ENCODE assay signal across 8 cellular contexts in genomic region chr10:75399461-75400162, GRCh38. TPM values are rescaled to one million over a fixed set of nuclear protein-coding genes. Genes with fewer than 3 reads are reported as not detected.
A peak's percentile ranks its signal among the peaks of the same experiment; 100 is the strongest.
DNase-seq lines count a peak whose midpoint lies in the region; ATAC-seq and TF ChIP-seq lines count a peak whose summit lies in the region.

No MANE protein-coding gene starts in this region.

- H3K4me3 ChIP-seq in mucosa of rectum (ENCODE audit: low read length in 2 of 2) (peak overlapping the region; percentile 86 to 91), transverse colon (peak overlapping the region; percentile 70 to 88 (median 80))

- H3K4me1 ChIP-seq in mucosa of rectum (ENCODE audit: control insufficient read depth in 2 of 2, insufficient read depth in 2 of 2, low read length in 2 of 2) = peaks cover 2 to 14% of the 10 kb centered on the region in 2 donors
- peaks cover 0 to 34% (median 23%) of the 10 kb centered on the region in 4 donors for H3K4me1 ChIP-seq in transverse colon

- peak; percentile 47 for TF ChIP-seq CTCF in GM13976 (IDR thresholded peaks at IDR 0.05; ENCODE audit: borderline replicate concordance, control extremely low read depth, extremely low read depth, insufficient read depth, missing control alignments)
- TF ChIP-seq CTCF in transverse colon (IDR thresholded peaks at IDR 0.05) = peak; percentile 42 to 71 (median 53)

- peak overlapping the region; percentile 92 to 94 for H3K27ac ChIP-seq in mucosa of rectum (ENCODE audit: low read depth in 2 of 2, low read length in 2 of 2)
- peak overlapping the region; percentile 94 to 99 (median 97) for H3K27ac ChIP-seq in transverse colon

- peak overlapping the region in 1 of 2 donors; percentile 81 for H3K9ac ChIP-seq in mucosa of rectum (ENCODE audit: low read depth in 1 of 2, low read length in 2 of 2)

- DNase-seq in AG08395 (ENCODE audit: low spot score) = peak; percentile 66
- peak; percentile 75 for DNase-seq in GM13976 (ENCODE audit: low spot score)
- DNase-seq in NCI-H2171 (lab: John Stamatoyannopoulos, UW) = peak; percentile 46
- peak; percentile 36 for DNase-seq in activated CD8-positive, alpha-beta memory T cell treated with anti-CD3 and anti-CD28 coated beads, Interleukin-2, amount 50 U/mL, for 4 hours
- DNase-seq in fibroblast of gingiva (ENCODE audit: low read depth) = peak; percentile 75
- peak; percentile 87 for DNase-seq in transverse colon

- in situ Hi-C loops in GM13976 (cut with MboI; ENCODE audit: low sequenced_read_pairs, unreplicated experiment) (loop anchor here (25.0 kb wide), 1 partner anchor 638 kb away; no protein-coding TSS in a partner anchor), transverse colon (cut with MboI; ENCODE audit: low pct_ligation_motif_present in 1 of 4, low pct_unique_long_range_greater_than_20kb in 1 of 4, low sequenced_read_pairs in 3 of 4) (loop anchor here (25.0 kb wide), 5 partner anchors 238 to 1163 kb away; no protein-coding TSS in a partner anchor)

- TF ChIP-seq POLR2A in transverse colon (IDR thresholded peaks at IDR 0.05) = no peak

- no peak for TF ChIP-seq EP300 in transverse colon (IDR thresholded peaks at IDR 0.05; ENCODE audit: low read depth)

- intact Hi-C loops in transverse colon (cut with DNase I; ENCODE audit: low total_unique reads) = loop anchor here (2.0 to 10.0 kb wide), 6 partner anchors 109 to 1605 kb away; no protein-coding TSS in a partner anchor

- peaks cover 0 to 11% of the 10 kb centered on the region in 2 donors for H3K27me3 ChIP-seq in mucosa of rectum (ENCODE audit: control insufficient read depth in 2 of 2, insufficient read depth in 2 of 2, low read length in 2 of 2)
- peaks cover 15% of the 10 kb centered on the region for H3K27me3 ChIP-seq in transverse colon

- 33% methylated on average over 43 of the region's 71 CpGs; no CpG with 5 or more reads in 1 of the 2 donors for WGBS in transverse colon (ENCODE audit: low coverage in 1 of 2), 2 donors

- ATAC-seq in GM18519 (IDR thresholded peaks at IDR 0.05; ENCODE audit: low FRiP score, unreplicated experiment) = no peak

- H3K9me3 ChIP-seq in mucosa of rectum (ENCODE audit: control insufficient read depth in 2 of 2, low read length in 2 of 2) = no peaks in the 10 kb centered on the region
- H3K9me3 ChIP-seq in transverse colon = no peaks in the 10 kb centered on the region

- H3K36me3 ChIP-seq in mucosa of rectum (ENCODE audit: control insufficient read depth in 2 of 2, insufficient read depth in 2 of 2, low read length in 2 of 2) (no peaks in the 10 kb centered on the region), transverse colon (no peaks in the 10 kb centered on the region)

RNA-seq across cellular contexts. Expression of gene ZNF503, which starts 2.0 kb away (rescaled TPM):
- total RNA-seq in transverse colon = 10 to 100 TPM in 1 of 4 donors, 1 to 10 TPM in 3; 3.0 to 17.9 (median 7.2) TPM

RNA-seq across cellular contexts. Expression of gene LRMDA, which starts 31.8 kb away (rescaled TPM):
- 1 to 10 TPM; 2.2 to 7.8 (median 4.5) TPM for total RNA-seq in transverse colon

Comparison
In these comparisons a context has a peak if more than half of its experiments do, and no peak if none do; other contexts are left out.
1. DNase-seq: peak in every context shown above with its lines; median percentile 87 in transverse colon; 75 in GM13976; 75 in fibroblast of gingiva; 66 in AG08395; 46 in NCI-H2171; 36 in activated CD8-positive, alpha-beta memory T cell treated with anti-CD3 and anti-CD28 coated beads, Interleukin-2, amount 50 U/mL, for 4 hours.